In the genomic region with DNA sequence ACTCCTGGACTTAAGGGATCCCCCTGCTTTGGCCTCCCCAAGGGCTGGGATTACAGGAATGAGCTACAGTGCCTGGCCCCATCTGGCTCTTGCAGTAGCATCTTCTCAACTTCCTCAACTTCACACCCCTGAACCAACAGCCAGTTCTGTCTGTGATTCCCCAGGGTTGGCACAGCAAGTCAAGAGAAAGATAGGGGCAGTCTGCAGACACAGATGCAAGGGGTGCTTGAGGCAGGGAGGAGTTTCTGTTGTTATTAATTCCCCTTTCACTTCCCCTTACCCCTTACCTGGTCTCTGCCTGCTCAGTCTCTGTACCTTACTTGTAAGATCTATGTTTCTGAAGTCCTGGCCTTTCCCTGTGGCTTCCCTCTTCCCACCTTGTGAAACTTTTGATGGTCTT, we compare ENCODE assay signal across 1 cellular context.
TF ChIP-seq lines count a peak whose summit lies in the region.

No MANE protein-coding gene starts in this region.

TF ChIP-seq in SK-N-SH, 30 proteins besides CTCF, POLR2A, EP300 and RAD21 (continued from another document):
- TF ChIP-seq, protein P1, sequence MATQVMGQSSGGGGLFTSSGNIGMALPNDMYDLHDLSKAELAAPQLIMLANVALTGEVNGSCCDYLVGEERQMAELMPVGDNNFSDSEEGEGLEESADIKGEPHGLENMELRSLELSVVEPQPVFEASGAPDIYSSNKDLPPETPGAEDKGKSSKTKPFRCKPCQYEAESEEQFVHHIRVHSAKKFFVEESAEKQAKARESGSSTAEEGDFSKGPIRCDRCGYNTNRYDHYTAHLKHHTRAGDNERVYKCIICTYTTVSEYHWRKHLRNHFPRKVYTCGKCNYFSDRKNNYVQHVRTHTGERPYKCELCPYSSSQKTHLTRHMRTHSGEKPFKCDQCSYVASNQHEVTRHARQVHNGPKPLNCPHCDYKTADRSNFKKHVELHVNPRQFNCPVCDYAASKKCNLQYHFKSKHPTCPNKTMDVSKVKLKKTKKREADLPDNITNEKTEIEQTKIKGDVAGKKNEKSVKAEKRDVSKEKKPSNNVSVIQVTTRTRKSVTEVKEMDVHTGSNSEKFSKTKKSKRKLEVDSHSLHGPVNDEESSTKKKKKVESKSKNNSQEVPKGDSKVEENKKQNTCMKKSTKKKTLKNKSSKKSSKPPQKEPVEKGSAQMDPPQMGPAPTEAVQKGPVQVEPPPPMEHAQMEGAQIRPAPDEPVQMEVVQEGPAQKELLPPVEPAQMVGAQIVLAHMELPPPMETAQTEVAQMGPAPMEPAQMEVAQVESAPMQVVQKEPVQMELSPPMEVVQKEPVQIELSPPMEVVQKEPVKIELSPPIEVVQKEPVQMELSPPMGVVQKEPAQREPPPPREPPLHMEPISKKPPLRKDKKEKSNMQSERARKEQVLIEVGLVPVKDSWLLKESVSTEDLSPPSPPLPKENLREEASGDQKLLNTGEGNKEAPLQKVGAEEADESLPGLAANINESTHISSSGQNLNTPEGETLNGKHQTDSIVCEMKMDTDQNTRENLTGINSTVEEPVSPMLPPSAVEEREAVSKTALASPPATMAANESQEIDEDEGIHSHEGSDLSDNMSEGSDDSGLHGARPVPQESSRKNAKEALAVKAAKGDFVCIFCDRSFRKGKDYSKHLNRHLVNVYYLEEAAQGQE (IDR thresholded peaks at IDR 0.05; ENCODE audit: low read depth, low read length): no peak
- no peak for TF ChIP-seq TAF1 (IDR thresholded peaks at IDR 0.05; ENCODE audit: borderline replicate concordance, low read depth, low read length)
- TF ChIP-seq GABPA (IDR thresholded peaks at IDR 0.05; ENCODE audit: low read depth): no peak
- no peak for TF ChIP-seq JUND (IDR thresholded peaks at IDR 0.05)
- TF ChIP-seq, protein P2, sequence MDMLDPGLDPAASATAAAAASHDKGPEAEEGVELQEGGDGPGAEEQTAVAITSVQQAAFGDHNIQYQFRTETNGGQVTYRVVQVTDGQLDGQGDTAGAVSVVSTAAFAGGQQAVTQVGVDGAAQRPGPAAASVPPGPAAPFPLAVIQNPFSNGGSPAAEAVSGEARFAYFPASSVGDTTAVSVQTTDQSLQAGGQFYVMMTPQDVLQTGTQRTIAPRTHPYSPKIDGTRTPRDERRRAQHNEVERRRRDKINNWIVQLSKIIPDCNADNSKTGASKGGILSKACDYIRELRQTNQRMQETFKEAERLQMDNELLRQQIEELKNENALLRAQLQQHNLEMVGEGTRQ (IDR thresholded peaks at IDR 0.05; ENCODE audit: borderline replicate concordance, low read depth, low read length): no peak
- no peak for TF ChIP-seq SIN3A (IDR thresholded peaks at IDR 0.05; ENCODE audit: borderline replicate concordance, low read depth, low read length)
- TF ChIP-seq CHD2 (IDR thresholded peaks at IDR 0.05; ENCODE audit: low read length, partially characterized antibody): no peak
- TF ChIP-seq MXI1 (IDR thresholded peaks at IDR 0.05; ENCODE audit: low read depth, low read length): no peak
- TF ChIP-seq, protein P3, sequence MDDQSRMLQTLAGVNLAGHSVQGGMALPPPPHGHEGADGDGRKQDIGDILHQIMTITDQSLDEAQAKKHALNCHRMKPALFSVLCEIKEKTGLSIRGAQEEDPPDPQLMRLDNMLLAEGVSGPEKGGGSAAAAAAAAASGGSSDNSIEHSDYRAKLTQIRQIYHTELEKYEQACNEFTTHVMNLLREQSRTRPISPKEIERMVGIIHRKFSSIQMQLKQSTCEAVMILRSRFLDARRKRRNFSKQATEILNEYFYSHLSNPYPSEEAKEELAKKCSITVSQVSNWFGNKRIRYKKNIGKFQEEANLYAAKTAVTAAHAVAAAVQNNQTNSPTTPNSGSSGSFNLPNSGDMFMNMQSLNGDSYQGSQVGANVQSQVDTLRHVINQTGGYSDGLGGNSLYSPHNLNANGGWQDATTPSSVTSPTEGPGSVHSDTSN (IDR thresholded peaks at IDR 0.05): no peak
